Comparison of ENCODE assay signal across 18 cellular contexts in genomic region chr13:73607489-73608156, GRCh38.
A peak's percentile ranks its signal among the peaks of the same experiment; 100 is the strongest.
DNase-seq lines count a peak whose midpoint lies in the region; ATAC-seq, FAIRE-seq and TF ChIP-seq lines count a peak whose summit lies in the region.
"Had no signal": no experiment of that assay in that cellular context is flagged by ENCODE, and none has a peak within 500 bp of the region (broad histone marks: within the 10 kb centered on the region; RNA-seq: fewer than 3 reads in every experiment).

No MANE protein-coding gene starts in this region.

- H3K36me3 ChIP-seq in HAP-1 (replicated peaks) = no peaks in the 10 kb centered on the region
- H3K36me3 ChIP-seq: neutrophil had no signal

- H3K9me3 ChIP-seq in HAP-1 = no peaks in the 10 kb centered on the region
- H3K9me3 ChIP-seq: neutrophil had no signal

- no peaks in the 10 kb centered on the region for H3K27me3 ChIP-seq in HAP-1 (ENCODE audit: low read depth)
- H3K27me3 ChIP-seq: neutrophil had no signal

- DNase-seq in HAP-1 (ENCODE audit: low spot score in 2 of 2) = peak; percentile 8 to 88
- peak; percentile 53 for DNase-seq in NCI-H2029 treated with DMSO at 0.1 percent for 48 hours (lab: John Stamatoyannopoulos, UW)
- peak; percentile 25 for DNase-seq in epithelial cell of proximal tubule (ENCODE audit: low read depth)
- peak; percentile 91 for DNase-seq in renal cortical epithelial cell (ENCODE audit: low read depth)
- DNase-seq in H54 (ENCODE audit: insufficient read length, low spot score) = no peak
- DNase-seq in mesenteric fat pad (ENCODE audit: low spot score) = no peak
- DNase-seq: activated CD4-positive, alpha-beta T cell treated with anti-CD3 and anti-CD28 coated beads for 1 hour; activated CD8-positive, alpha-beta memory T cell treated with anti-CD3 and anti-CD28 coated beads for 24 hours; activated T-cell treated with anti-CD3 and anti-CD28 coated beads, Interleukin-2, amount 50 U/mL, for 72 hours; cerebellar nuclear complex; effector CD4-positive, alpha-beta T cell; GOT3; left ventricle myocardium superior; NCI-H2171 treated with DMSO at 0.1 percent for 48 hours; NK-92 treated with Interleukin-12 subunit alpha and Interleukin-12 subunit beta, amount 100 ng/mL, for 24 hours had no signal

- TF ChIP-seq POLR2A in H54 (IDR thresholded peaks at IDR 0.05; ENCODE audit: low read depth, low read length) = no peak

- FAIRE-seq in H54 (lab: Jason Lieb, UNC) = no peak
- FAIRE-seq: astrocyte had no signal

- in situ Hi-C loops in HAP-1 (cut with MboI; ENCODE audit: low sequenced_read_pairs) = no loop called here

- no peak for ATAC-seq in GM21423 (IDR thresholded peaks at IDR 0.05; ENCODE audit: unreplicated experiment)
- ATAC-seq: activated T-cell treated with anti-CD3 and anti-CD28 coated beads, Interleukin-2, amount 50 U/mL, for 72 hours; left ventricle myocardium superior had no signal

- TF ChIP-seq CTCF in epithelial cell of proximal tubule (conservative IDR thresholded peaks at IDR 0.05; ENCODE audit: low read depth, low read length) = no peak

- no peak overlapping the region for H3K4me3 ChIP-seq in HAP-1
- H3K4me3 ChIP-seq in epithelial cell of proximal tubule (ENCODE audit: low read depth, low read length) = no peak overlapping the region

- peaks cover 21% of the 10 kb centered on the region for H3K4me1 ChIP-seq in HAP-1

Comparison
In these comparisons a context has a peak if more than half of its experiments do, and no peak if none do; other contexts are left out.
1. DNase-seq: peak in HAP-1 (2 of 2), NCI-H2029 treated with DMSO at 0.1 percent for 48 hours (single experiment), epithelial cell of proximal tubule (single experiment) and renal cortical epithelial cell (single experiment); none in H54 (single experiment) and mesenteric fat pad (single experiment).